ENCODE assay signal across 8 cellular contexts in genomic region chr12:56143870-56144269, GRCh38. TPM values are rescaled to one million over a fixed set of nuclear protein-coding genes. Genes with fewer than 3 reads are reported as not detected.
DNase-seq lines count a peak whose midpoint lies in the region; ATAC-seq and TF ChIP-seq lines count a peak whose summit lies in the region.
"Had no signal": no experiment of that assay in that cellular context is flagged by ENCODE, and none has a peak within 500 bp of the region (broad histone marks: within the 10 kb centered on the region; RNA-seq: fewer than 3 reads in every experiment).

No MANE protein-coding gene starts in this region.

- intact Hi-C loops in dorsolateral prefrontal cortex (cut with DNase I): no loop called here

- H3K27ac ChIP-seq in RWPE1 (peak overlapping the region; percentile 40), dorsolateral prefrontal cortex (peak overlapping the region in 37 of 59 donors; percentile 4 to 77 (median 40))
- H3K27ac ChIP-seq: KMS-11 had no signal

- DNase-seq in RWPE1 (ENCODE audit: low spot score): no peak
- DNase-seq in dorsolateral prefrontal cortex: no peak
- DNase-seq in omental fat pad (ENCODE audit: low spot score): no peak
- no peak for DNase-seq in GM10266 (ENCODE audit: extremely low spot score)
- no peak for DNase-seq in KG1 (lab: John Stamatoyannopoulos, UW)
- DNase-seq: anterior cingulate cortex had no signal

- no peak overlapping the region for H3K4me3 ChIP-seq in dorsolateral prefrontal cortex

- H3K27me3 ChIP-seq in dorsolateral prefrontal cortex: no peaks in the 10 kb centered on the region

- TF ChIP-seq CTCF in RWPE1 (conservative IDR thresholded peaks at IDR 0.05; ENCODE audit: low read depth): no peak
- TF ChIP-seq CTCF in dorsolateral prefrontal cortex (IDR thresholded peaks at IDR 0.05 in 54 of 56, conservative IDR thresholded peaks at IDR 0.05 in 2 of 56; ENCODE audit: low read depth in 1 of 56, partially characterized antibody in 56 of 56): no peak
- no peak for TF ChIP-seq CTCF in omental fat pad (IDR thresholded peaks at IDR 0.05)
- TF ChIP-seq CTCF in GM10266 (IDR thresholded peaks at IDR 0.05; ENCODE audit: control insufficient read depth, insufficient read depth, low read depth, missing control alignments): no peak

- ATAC-seq in omental fat pad (ENCODE audit: low FRiP score) (peak; percentile 21), GM21619 (IDR thresholded peaks at IDR 0.05; ENCODE audit: unreplicated experiment) (no peak)

- CTCF ChIA-PET in RWPE1 (lab: Yijun Ruan, JAX): interaction anchor here (0.5 to 1.4 kb wide), 4 partner anchors 13 to 132 kb away, joined by 3 to 5 read pairs (median 3); no protein-coding TSS in a partner anchor

- POLR2A ChIA-PET in RWPE1 (lab: Yijun Ruan, JAX; ENCODE audit: low non-redundant PET): interaction anchor here (0.6 kb wide), 1 partner anchor 15 kb away, joined by 3 read pairs; the partner anchor contains the start of gene ESYT1

RNA-seq across cellular contexts. Expression of gene MYL6B, which starts 8.5 kb away (rescaled TPM):
- 100 to 1,000 TPM in 116 of 120 experiments, 10 to 100 TPM in 4; 75.7 to 236 (median 160) TPM for total RNA-seq in dorsolateral prefrontal cortex
- 10 to 100 TPM; 25.8 to 42.4 (median 31.8) TPM for total RNA-seq in omental fat pad

RNA-seq across cellular contexts. Expression of gene MYL6, which starts 14.3 kb away (rescaled TPM):
- total RNA-seq in dorsolateral prefrontal cortex: 100 to 1,000 TPM; 295 to 716 (median 377) TPM
- total RNA-seq in omental fat pad: 1,000 to 10,000 TPM; 2,379 to 4,265 (median 3,293) TPM

RNA-seq across cellular contexts. Expression of gene ESYT1, which starts 15.8 kb away (rescaled TPM):
- 10 to 100 TPM; 32.5 to 86.2 (median 56.5) TPM for total RNA-seq in dorsolateral prefrontal cortex
- 100 to 1,000 TPM; 129 to 447 (median 345) TPM for total RNA-seq in omental fat pad

RNA-seq across cellular contexts. Expression of gene ZC3H10, which starts 25.8 kb away (rescaled TPM):
- total RNA-seq in dorsolateral prefrontal cortex (10 to 100 TPM in 25 of 120 experiments, 1 to 10 TPM in 95; 4.3 to 14.7 (median 8.4) TPM), omental fat pad (1 to 10 TPM; 3.5 to 5.5 (median 4.9) TPM)

RNA-seq across cellular contexts. Expression of gene RPL41, which starts 27.4 kb away (rescaled TPM):
- 1,000 to 10,000 TPM in 91 of 120 experiments, 100 to 1,000 TPM in 29; 743 to 1,715 (median 1,080) TPM for total RNA-seq in dorsolateral prefrontal cortex
- 1,000 to 10,000 TPM; 2,553 to 3,094 (median 2,929) TPM for total RNA-seq in omental fat pad
